ENCODE assay signal across 8 cellular contexts in genomic region chr21:39444406-39445145, GRCh38. TPM values are rescaled to one million over a fixed set of nuclear protein-coding genes. Genes with fewer than 3 reads are reported as not detected.
A peak's percentile ranks its signal among the peaks of the same experiment; 100 is the strongest.
DNase-seq lines count a peak whose midpoint lies in the region; ATAC-seq and TF ChIP-seq lines count a peak whose summit lies in the region.

No MANE protein-coding gene starts in this region.

- peak overlapping the region; percentile 71; the same call in 1 of the 2 replicates for H3K27ac ChIP-seq in SJSA1

- peak overlapping the region; percentile 96 to 99 (median 96) for H3K27ac Mint-ChIP-seq in nephron

- DNase-seq in NCI-H510A treated with DMSO at 0.1 percent for 48 hours (lab: John Stamatoyannopoulos, UW) = peak; percentile 26
- no peak for DNase-seq in NCI-H510A (lab: John Stamatoyannopoulos, UW)
- peak in 1 of 2 experiments; percentile 19 for DNase-seq in SJSA1 (ENCODE audit: low read depth in 1 of 2, low spot score in 2 of 2)
- DNase-seq in epithelial cell of proximal tubule (ENCODE audit: low read depth) = no peak
- no peak for DNase-seq in HEK293T (ENCODE audit: extremely low spot score)
- DNase-seq in T-helper 9 cell = no peak

- H3K4me1 ChIP-seq in SJSA1 (replicated peaks) = peaks cover 12% of the 10 kb centered on the region

- H3K4me3 ChIP-seq in SJSA1 (peak overlapping the region; percentile 79), epithelial cell of proximal tubule (ENCODE audit: low read depth, low read length) (peak overlapping the region; percentile 90)

- H3K36me3 ChIP-seq in SJSA1 = no peaks in the 10 kb centered on the region

- ATAC-seq in GM19455 (IDR thresholded peaks at IDR 0.05; ENCODE audit: unreplicated experiment) = no peak

- no peaks in the 10 kb centered on the region for H3K36me3 Mint-ChIP-seq in nephron (ENCODE audit: low read depth)

- peak overlapping the region; percentile 95 to 98 (median 96) for H3K4me3 Mint-ChIP-seq in nephron

- H3K4me1 Mint-ChIP-seq in nephron = peaks cover 37% of the 10 kb centered on the region

- no peaks in the 10 kb centered on the region for H3K9me3 Mint-ChIP-seq in nephron

- H3K9me3 ChIP-seq in SJSA1 (replicated peaks) = no peaks in the 10 kb centered on the region

- POLR2A ChIA-PET in HEK293T (lab: Yijun Ruan, JAX) = interaction anchor here (0.6 to 1.5 kb wide), 7 partner anchors 9 to 129 kb away, joined by 3 to 6 read pairs (median 4); partner anchors contain the start of gene HMGN1

- no peaks in the 10 kb centered on the region for H3K27me3 Mint-ChIP-seq in nephron (ENCODE audit: low read depth)

- TF ChIP-seq CTCF in epithelial cell of proximal tubule (conservative IDR thresholded peaks at IDR 0.05; ENCODE audit: low read depth, low read length) = no peak
- no peak for TF ChIP-seq CTCF in nephron (IDR thresholded peaks at IDR 0.05; ENCODE audit: unreplicated experiment in 3 of 3)

- no peaks in the 10 kb centered on the region for H3K27me3 ChIP-seq in SJSA1 (replicated peaks)

- CTCF ChIA-PET in HEK293T (lab: Yijun Ruan, JAX) = no interaction called here

TF ChIP-seq in HEK293T, 16 proteins besides CTCF, POLR2A, EP300 and RAD21:
- TF ChIP-seq FOXK2 (IDR thresholded peaks at IDR 0.05) (no peak), ARNT (IDR thresholded peaks at IDR 0.05) (no peak), SUZ12 (IDR thresholded peaks at IDR 0.05) (no peak), FOXA1 (IDR thresholded peaks at IDR 0.05) (no peak)
- TF ChIP-seq, protein P1, sequence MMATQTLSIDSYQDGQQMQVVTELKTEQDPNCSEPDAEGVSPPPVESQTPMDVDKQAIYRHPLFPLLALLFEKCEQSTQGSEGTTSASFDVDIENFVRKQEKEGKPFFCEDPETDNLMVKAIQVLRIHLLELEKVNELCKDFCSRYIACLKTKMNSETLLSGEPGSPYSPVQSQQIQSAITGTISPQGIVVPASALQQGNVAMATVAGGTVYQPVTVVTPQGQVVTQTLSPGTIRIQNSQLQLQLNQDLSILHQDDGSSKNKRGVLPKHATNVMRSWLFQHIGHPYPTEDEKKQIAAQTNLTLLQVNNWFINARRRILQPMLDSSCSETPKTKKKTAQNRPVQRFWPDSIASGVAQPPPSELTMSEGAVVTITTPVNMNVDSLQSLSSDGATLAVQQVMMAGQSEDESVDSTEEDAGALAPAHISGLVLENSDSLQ (IDR thresholded peaks at IDR 0.05) = no peak
TF ChIP-seq in HEK293T: peak in this region for 0.

RNA-seq across cellular contexts. Expression of gene LCA5L, which starts 1.0 kb away (rescaled TPM):
- total RNA-seq in SJSA1 (2014; rRNA removed; shearing (Covaris generic)) = 1.0 TPM in 1 of 2 replicates, not detected in the other
- total RNA-seq in epithelial cell of proximal tubule = 0.23 and 0.65 TPM in 2 replicates

RNA-seq across cellular contexts. Expression of gene SH3BGR, which starts 7.2 kb away (rescaled TPM):
- 5.2 and 104 TPM in 2 replicates for total RNA-seq in SJSA1 (2014; rRNA removed; shearing (Covaris generic))
- total RNA-seq in epithelial cell of proximal tubule = 0.63 and 1.0 TPM in 2 replicates
